1 cellular context compared by ENCODE assay signal in genomic region chr12:14403711-14404164, GRCh38.
TF ChIP-seq lines count a peak whose summit lies in the region.

No MANE protein-coding gene starts in this region.

TF ChIP-seq in IMR-90, 13 proteins besides CTCF, POLR2A, EP300 and RAD21 (continued from another document):
- TF ChIP-seq, protein P1, sequence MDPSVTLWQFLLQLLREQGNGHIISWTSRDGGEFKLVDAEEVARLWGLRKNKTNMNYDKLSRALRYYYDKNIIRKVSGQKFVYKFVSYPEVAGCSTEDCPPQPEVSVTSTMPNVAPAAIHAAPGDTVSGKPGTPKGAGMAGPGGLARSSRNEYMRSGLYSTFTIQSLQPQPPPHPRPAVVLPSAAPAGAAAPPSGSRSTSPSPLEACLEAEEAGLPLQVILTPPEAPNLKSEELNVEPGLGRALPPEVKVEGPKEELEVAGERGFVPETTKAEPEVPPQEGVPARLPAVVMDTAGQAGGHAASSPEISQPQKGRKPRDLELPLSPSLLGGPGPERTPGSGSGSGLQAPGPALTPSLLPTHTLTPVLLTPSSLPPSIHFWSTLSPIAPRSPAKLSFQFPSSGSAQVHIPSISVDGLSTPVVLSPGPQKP (IDR thresholded peaks at IDR 0.05; ENCODE audit: borderline replicate concordance, low read depth, low read length), result no peak
